In genomic region chrX:69024931-69025330, GRCh38 we compare ENCODE assay signal across 10 cellular contexts.
DNase-seq lines count a peak whose midpoint lies in the region; ATAC-seq, FAIRE-seq and TF ChIP-seq lines count a peak whose summit lies in the region.
"Had no signal": no experiment of that assay in that cellular context is flagged by ENCODE, and none has a peak within 500 bp of the region (broad histone marks: within the 10 kb centered on the region; RNA-seq: fewer than 3 reads in every experiment).

No MANE protein-coding gene starts in this region.

- H3K4ac ChIP-seq in H9 (ENCODE audit: low read depth, low read length), result no peak overlapping the region

- no peaks in the 10 kb centered on the region for H4K20me1 ChIP-seq in H9 (ENCODE audit: control insufficient read depth, insufficient read depth, insufficient read length)

- peaks cover 0 to 3% (median 0%) of the 10 kb centered on the region in 3 experiments; a peak in 1 of 7 replicates for H3K36me3 Mint-ChIP-seq in H9 (ENCODE audit: insufficient read depth in 1 of 3, low read depth in 3 of 3)
- no peaks in the 10 kb centered on the region for H3K36me3 Mint-ChIP-seq in stimulated activated effector memory CD8-positive, alpha-beta T cell treated with anti-CD3 and anti-CD28 coated beads, Interleukin-12 subunit alpha, Interleukin-12 subunit beta, amount 100 ng/mL, for 72 hours

- no peak overlapping the region for H3K4me2 ChIP-seq in H9 (ENCODE audit: insufficient read depth, insufficient read length, low read length)

- H3K27me3 ChIP-seq in H9 (ENCODE audit: insufficient read depth, low read length), result no peaks in the 10 kb centered on the region
- H3K27me3 ChIP-seq in bronchial epithelial cell (ENCODE audit: control insufficient read depth, insufficient read depth, low read length), result no peaks in the 10 kb centered on the region

- peaks cover 44 to 50% of the 10 kb centered on the region in 2 experiments for H3K9me3 Mint-ChIP-seq in H9
- no peaks in the 10 kb centered on the region for H3K9me3 Mint-ChIP-seq in stimulated activated effector memory CD8-positive, alpha-beta T cell treated with anti-CD3 and anti-CD28 coated beads, Interleukin-12 subunit alpha, Interleukin-12 subunit beta, amount 100 ng/mL, for 72 hours

- no peaks in the 10 kb centered on the region for H3K36me3 ChIP-seq in bronchial epithelial cell (ENCODE audit: control insufficient read depth, insufficient read depth, low read length)

- no peak overlapping the region for H3K4me3 Mint-ChIP-seq in H9
- H3K4me3 Mint-ChIP-seq in stimulated activated effector memory CD8-positive, alpha-beta T cell treated with anti-CD3 and anti-CD28 coated beads, Interleukin-12 subunit alpha, Interleukin-12 subunit beta, amount 100 ng/mL, for 72 hours, result no peak overlapping the region

- no peak for TF ChIP-seq CTCF in H9 (conservative IDR thresholded peaks at IDR 0.05)
- TF ChIP-seq CTCF in bronchial epithelial cell (IDR thresholded peaks at IDR 0.05; ENCODE audit: insufficient read depth, low read length, severe bottlenecking), result no peak

- no peaks in the 10 kb centered on the region for H3K23me2 ChIP-seq in H9 (ENCODE audit: insufficient read length, low read depth, low read length, poor library complexity, severe bottlenecking)

- no peak overlapping the region for H2BK120ac ChIP-seq in H9 (ENCODE audit: low read depth, low read length, poor library complexity, severe bottlenecking)

- H2BK15ac ChIP-seq in H9 (ENCODE audit: low read depth, low read length), result no peak overlapping the region

- no peak overlapping the region for H3K4me3 ChIP-seq in bronchial epithelial cell (ENCODE audit: low read depth, low read length)

- peaks cover 4% of the 10 kb centered on the region; the same call in 1 of the 2 replicates for H3K4me1 ChIP-seq in H9 (ENCODE audit: insufficient read depth, low read length)

- H3K56ac ChIP-seq in H9 (ENCODE audit: insufficient read length, low read depth, low read length), result no peak overlapping the region

- ATAC-seq in stimulated activated effector memory CD8-positive, alpha-beta T cell treated with anti-CD3 and anti-CD28 coated beads, Interleukin-12 subunit alpha, Interleukin-12 subunit beta, amount 100 ng/mL, for 72 hours, result no peak
- ATAC-seq in HG03175 (IDR thresholded peaks at IDR 0.05; ENCODE audit: unreplicated experiment), result no peak
- ATAC-seq: stimulated activated naive CD8-positive, alpha-beta T cell treated with anti-CD3 and anti-CD28 coated beads, Interleukin-15, Interleukin-2, amounts not matched to agents 100 U/mL and 50 U/mL, for 24 hours had no signal

- H3K14ac ChIP-seq in H9 (ENCODE audit: insufficient read depth, low read length), result no peak overlapping the region

- no peak overlapping the region for H2BK12ac ChIP-seq in H9 (ENCODE audit: insufficient read length, low read depth, low read length)

- H4K8ac ChIP-seq in H9 (replicated peaks; ENCODE audit: insufficient read length, low read depth, low read length), result no peak overlapping the region

- H4K91ac ChIP-seq in H9 (ENCODE audit: insufficient read length, low read depth, low read length), result no peak overlapping the region

- no peak overlapping the region; a peak in 1 of 7 replicates for H3K27ac Mint-ChIP-seq in H9
- H3K27ac Mint-ChIP-seq in stimulated activated effector memory CD8-positive, alpha-beta T cell treated with anti-CD3 and anti-CD28 coated beads, Interleukin-12 subunit alpha, Interleukin-12 subunit beta, amount 100 ng/mL, for 72 hours, result peak overlapping the region; percentile 19

- no peak overlapping the region for H2BK20ac ChIP-seq in H9 (ENCODE audit: low read depth, low read length, poor library complexity, severe bottlenecking)

- H3K9me3 ChIP-seq in H9 (ENCODE audit: control insufficient read depth, low read depth, low read length), result no peaks in the 10 kb centered on the region

- H3K9ac ChIP-seq in H9 (ENCODE audit: extremely low read depth, insufficient read length, low read length), result no peak overlapping the region

- H3K79me2 ChIP-seq in H9 (ENCODE audit: insufficient read depth, low read length), result 0 out of 2 replicates have a peak, but pooled peaks cover 2% of the 10 kb centered on the region

- no peak overlapping the region for H4K5ac ChIP-seq in H9 (ENCODE audit: insufficient read length, low read depth, low read length)

- H2AFZ ChIP-seq in H9 (ENCODE audit: low read length), result no peak overlapping the region

- WGBS in H9 (ENCODE audit: extremely low coverage, insufficient read length, low lambda C conversion rate), result no CpG with 5 or more reads among the region's 4 CpGs

- no peak overlapping the region for H3T11ph ChIP-seq in H9 (ENCODE audit: low read length)

- peaks cover 5 to 8% of the 10 kb centered on the region in 2 experiments for H3K4me1 Mint-ChIP-seq in H9
- H3K4me1 Mint-ChIP-seq in stimulated activated effector memory CD8-positive, alpha-beta T cell treated with anti-CD3 and anti-CD28 coated beads, Interleukin-12 subunit alpha, Interleukin-12 subunit beta, amount 100 ng/mL, for 72 hours, result no peaks in the 10 kb centered on the region

- H3K79me1 ChIP-seq in H9 (ENCODE audit: insufficient read depth, low read depth, low read length, poor library complexity, severe bottlenecking), result no peaks in the 10 kb centered on the region

- H2BK5ac ChIP-seq in H9 (ENCODE audit: insufficient read length, low read length), result no peak overlapping the region

- peaks cover 2% of the 10 kb centered on the region for H3K27me3 Mint-ChIP-seq in H9 (ENCODE audit: low read depth)

- H3K18ac ChIP-seq in H9 (ENCODE audit: insufficient read length, low read depth, low read length), result no peak overlapping the region

- FAIRE-seq in bronchial epithelial cell (lab: Jason Lieb, UNC), result no peak

- DNase-seq in H9 (peak; percentile 59), bronchial epithelial cell (ENCODE audit: low read depth) (peak; percentile 61), islet precursor cell (peak; percentile 50), SKM-1 (lab: John Stamatoyannopoulos, UW; ENCODE audit: unreplicated experiment) (no peak)
- no peak for DNase-seq in stimulated activated effector memory CD8-positive, alpha-beta T cell treated with anti-CD3 and anti-CD28 coated beads, Interleukin-12 subunit alpha, Interleukin-12 subunit beta, amount 100 ng/mL, for 72 hours (ENCODE audit: low spot score in 2 of 2)
- DNase-seq in activated effector memory CD4-positive, alpha-beta T cell treated with Interleukin-2 at 50 U/mL for 16 hours, result no peak
- DNase-seq in activated CD8-positive, alpha-beta memory T cell treated with anti-CD3 and anti-CD28 coated beads for 24 hours, result no peak
- DNase-seq: Calu3; stimulated activated naive CD8-positive, alpha-beta T cell treated with anti-CD3 and anti-CD28 coated beads, Interleukin-15, Interleukin-2, amounts not matched to agents 100 U/mL and 50 U/mL, for 24 hours had no signal

- H3K23ac ChIP-seq in H9 (ENCODE audit: insufficient read length, low read depth, low read length), result no peak overlapping the region

- H3K27ac ChIP-seq in H9 (ENCODE audit: insufficient read length, low read depth, low read length), result no peak overlapping the region

- H2AK5ac ChIP-seq in H9 (ENCODE audit: insufficient read length, low read length), result no peak overlapping the region

Comparison
In these comparisons a context has a peak if more than half of its experiments do, and no peak if none do; other contexts are left out.
1. DNase-seq: peak in H9 (single experiment), bronchial epithelial cell (single experiment) and islet precursor cell (single experiment); none in stimulated activated effector memory CD8-positive, alpha-beta T cell treated with anti-CD3 and anti-CD28 coated beads, Interleukin-12 subunit alpha, Interleukin-12 subunit beta, amount 100 ng/mL, for 72 hours (0 of 2), activated effector memory CD4-positive, alpha-beta T cell treated with Interleukin-2 at 50 U/mL for 16 hours (single experiment), SKM-1 (single experiment) and activated CD8-positive, alpha-beta memory T cell treated with anti-CD3 and anti-CD28 coated beads for 24 hours (single experiment).